In genomic region chr2:69931832-69932595, GRCh38 we compare ENCODE assay signal across 12 cellular contexts. TPM values are rescaled to one million over a fixed set of nuclear protein-coding genes. Genes with fewer than 3 reads are reported as not detected.
DNase-seq lines count a peak whose midpoint lies in the region; ATAC-seq and TF ChIP-seq lines count a peak whose summit lies in the region.
"Had no signal": no experiment of that assay in that cellular context is flagged by ENCODE, and none has a peak within 500 bp of the region (broad histone marks: within the 10 kb centered on the region; RNA-seq: fewer than 3 reads in every experiment).

No MANE protein-coding gene starts in this region.

- H3K27ac Mint-ChIP-seq in activated CD8-positive, alpha-beta memory T cell treated with anti-CD3 and anti-CD28 coated beads, Interleukin-2, amount 10 ng/mL, durations not matched to agents 7 days and 5 days: peak overlapping the region; percentile 62
- H3K27ac Mint-ChIP-seq in endodermal cell: peak overlapping the region; percentile 15
- peak overlapping the region in 1 of 2 donors; percentile 17 for H3K27ac Mint-ChIP-seq in stimulated activated naive CD8-positive, alpha-beta T cell treated with anti-CD3 and anti-CD28 coated beads, Interleukin-15, amount 100 ng/mL, for 72 hours

- H3K9me3 ChIP-seq in RWPE2 (ENCODE audit: severe bottlenecking): no peaks in the 10 kb centered on the region
- H3K9me3 ChIP-seq in endodermal cell (ENCODE audit: control insufficient read depth, low read length): no peaks in the 10 kb centered on the region
- H3K9me3 ChIP-seq: SK-N-SH, testis had no signal

- no peaks in the 10 kb centered on the region for H3K27me3 ChIP-seq in RWPE2 (ENCODE audit: insufficient read depth, poor library complexity, severe bottlenecking)
- H3K27me3 ChIP-seq in endodermal cell (ENCODE audit: control insufficient read depth, insufficient read depth, low read length, poor library complexity, severe bottlenecking): no peaks in the 10 kb centered on the region
- H3K27me3 ChIP-seq: testis had no signal

- H3K4me3 Mint-ChIP-seq in activated CD8-positive, alpha-beta memory T cell treated with anti-CD3 and anti-CD28 coated beads, Interleukin-2, amount 10 ng/mL, durations not matched to agents 7 days and 5 days: no peak overlapping the region
- H3K4me3 Mint-ChIP-seq in endodermal cell: no peak overlapping the region
- peak overlapping the region; percentile 0 to 8 for H3K4me3 Mint-ChIP-seq in stimulated activated naive CD8-positive, alpha-beta T cell treated with anti-CD3 and anti-CD28 coated beads, Interleukin-15, amount 100 ng/mL, for 72 hours

- peaks cover 39% of the 10 kb centered on the region for H3K4me1 Mint-ChIP-seq in activated CD8-positive, alpha-beta memory T cell treated with anti-CD3 and anti-CD28 coated beads, Interleukin-2, amount 10 ng/mL, durations not matched to agents 7 days and 5 days
- peaks cover 24% of the 10 kb centered on the region for H3K4me1 Mint-ChIP-seq in endodermal cell
- H3K4me1 Mint-ChIP-seq in stimulated activated naive CD8-positive, alpha-beta T cell treated with anti-CD3 and anti-CD28 coated beads, Interleukin-15, amount 100 ng/mL, for 72 hours: peaks cover 30% of the 10 kb centered on the region

- no peak for ATAC-seq in activated CD8-positive, alpha-beta memory T cell treated with anti-CD3 and anti-CD28 coated beads, Interleukin-2, amount 10 ng/mL, durations not matched to agents 7 days and 5 days
- ATAC-seq in RWPE2 (ENCODE audit: low read depth) (no peak), GM18873 (IDR thresholded peaks at IDR 0.05; ENCODE audit: low FRiP score, unreplicated experiment) (no peak), GM18511 (IDR thresholded peaks at IDR 0.05; ENCODE audit: unreplicated experiment) (no peak)
- ATAC-seq in stimulated activated naive CD8-positive, alpha-beta T cell treated with anti-CD3 and anti-CD28 coated beads, Interleukin-15, amount 100 ng/mL, for 72 hours: peak; percentile 18

- H3K9me3 Mint-ChIP-seq in activated CD8-positive, alpha-beta memory T cell treated with anti-CD3 and anti-CD28 coated beads, Interleukin-2, amount 10 ng/mL, durations not matched to agents 7 days and 5 days (ENCODE audit: low read depth): no peaks in the 10 kb centered on the region
- H3K9me3 Mint-ChIP-seq in endodermal cell: no peaks in the 10 kb centered on the region
- H3K9me3 Mint-ChIP-seq in stimulated activated naive CD8-positive, alpha-beta T cell treated with anti-CD3 and anti-CD28 coated beads, Interleukin-15, amount 100 ng/mL, for 72 hours: no peaks in the 10 kb centered on the region

- CTCF ChIA-PET in activated CD8-positive, alpha-beta memory T cell treated with anti-CD3 and anti-CD28 coated beads, Interleukin-2, amount 10 ng/mL, durations not matched to agents 7 days and 5 days (lab: Charles Lee): interaction anchor here (1.3 to 1.8 kb wide), 3 partner anchors 9 to 102 kb away, joined by 3 to 5 read pairs (median 3); no protein-coding TSS in a partner anchor

- WGBS in endodermal cell (ENCODE audit: insufficient coverage in 1 of 2, insufficient read length in 1 of 2), 2 experiments: 88 to 90% methylated on average over 4 to 7 of the region's 7 CpGs

- H3K36me3 ChIP-seq in RWPE2 (ENCODE audit: low read depth) (peaks cover 57% of the 10 kb centered on the region), endodermal cell (ENCODE audit: control insufficient read depth, insufficient read depth, low read length) (peaks cover 5% of the 10 kb centered on the region)

- H3K36me3 Mint-ChIP-seq in activated CD8-positive, alpha-beta memory T cell treated with anti-CD3 and anti-CD28 coated beads, Interleukin-2, amount 10 ng/mL, durations not matched to agents 7 days and 5 days: peaks cover 59% of the 10 kb centered on the region
- H3K36me3 Mint-ChIP-seq in endodermal cell (ENCODE audit: low read depth): peaks cover 11% of the 10 kb centered on the region

- H3K4me1 ChIP-seq in RWPE2 (ENCODE audit: insufficient read depth, poor library complexity, severe bottlenecking): peaks cover 36% of the 10 kb centered on the region
- no peaks in the 10 kb centered on the region for H3K4me1 ChIP-seq in endodermal cell (ENCODE audit: control insufficient read depth, insufficient read depth, low read length)
- H3K4me1 ChIP-seq: testis had no signal

- no peak overlapping the region for H3K9ac ChIP-seq in endodermal cell (ENCODE audit: extremely low read depth, low read length, poor library complexity, severe bottlenecking)
- H3K9ac ChIP-seq: SK-N-SH had no signal

- no peaks in the 10 kb centered on the region for H3K27me3 Mint-ChIP-seq in activated CD8-positive, alpha-beta memory T cell treated with anti-CD3 and anti-CD28 coated beads, Interleukin-2, amount 10 ng/mL, durations not matched to agents 7 days and 5 days
- no peaks in the 10 kb centered on the region for H3K27me3 Mint-ChIP-seq in endodermal cell (ENCODE audit: insufficient read depth)
- no peaks in the 10 kb centered on the region for H3K27me3 Mint-ChIP-seq in stimulated activated naive CD8-positive, alpha-beta T cell treated with anti-CD3 and anti-CD28 coated beads, Interleukin-15, amount 100 ng/mL, for 72 hours

- H3K4me3 ChIP-seq in RWPE2 (ENCODE audit: severe bottlenecking): no peak overlapping the region
- no peak overlapping the region for H3K4me3 ChIP-seq in endodermal cell (ENCODE audit: low read length)
- H3K4me3 ChIP-seq: testis had no signal

- DNase-seq in activated CD8-positive, alpha-beta memory T cell treated with anti-CD3 and anti-CD28 coated beads, Interleukin-2, amount 10 ng/mL, durations not matched to agents 7 days and 5 days: no peak
- DNase-seq in activated CD8-positive, alpha-beta memory T cell treated with anti-CD3 and anti-CD28 coated beads for 24 hours: no peak
- DNase-seq in RWPE2 (ENCODE audit: low spot score) (no peak), endodermal cell (no peak), HT-29 (ENCODE audit: low spot score) (no peak)
- no peak for DNase-seq in stimulated activated naive CD8-positive, alpha-beta T cell treated with anti-CD3 and anti-CD28 coated beads, Interleukin-15, amount 100 ng/mL, for 72 hours
- DNase-seq: activated CD4-positive, alpha-beta T cell treated with anti-CD3 and anti-CD28 coated beads, Interleukin-2, amount 50 U/mL, for 48 hours; NCI-H69; SK-N-SH; testis had no signal

- TF ChIP-seq CTCF in RWPE2 (IDR thresholded peaks at IDR 0.05; ENCODE audit: poor library complexity, severe bottlenecking) (no peak), endodermal cell (conservative IDR thresholded peaks at IDR 0.05) (no peak)

- H3K27ac ChIP-seq in RWPE2 (ENCODE audit: poor library complexity, severe bottlenecking) (peak overlapping the region; percentile 78), endodermal cell (ENCODE audit: low read depth, low read length) (no peak overlapping the region)
- H3K27ac ChIP-seq: testis had no signal

RNA-seq across cellular contexts. Expression of gene MXD1, which starts 17.1 kb away (rescaled TPM):
- 10 to 100 TPM; 19.3 to 22.3 TPM for total RNA-seq in activated CD8-positive, alpha-beta memory T cell treated with anti-CD3 and anti-CD28 coated beads, Interleukin-2, amount 10 ng/mL, durations not matched to agents 7 days and 5 days
- total RNA-seq in endodermal cell: 1 to 10 TPM in 1 of 2 donors, under 1 TPM in 1; 0.73 to 5.5 TPM
- polyA plus RNA-seq in endodermal cell (2013, experiment 1 of 2): 5.1 TPM
- 6.1 TPM for polyA plus RNA-seq in endodermal cell (2013, experiment 2 of 2)
- total RNA-seq in HT-29 (2014; rRNA removed; shearing (Covaris generic)): 18.3 and 22.3 TPM in 2 replicates

RNA-seq across cellular contexts. Expression of gene ASPRV1, which starts 29.4 kb away (rescaled TPM):
- 1 to 10 TPM; 1.3 to 1.8 TPM for total RNA-seq in activated CD8-positive, alpha-beta memory T cell treated with anti-CD3 and anti-CD28 coated beads, Interleukin-2, amount 10 ng/mL, durations not matched to agents 7 days and 5 days
- total RNA-seq in endodermal cell: under 1 TPM; 0.84 to 0.91 TPM
- 0.89 TPM for polyA plus RNA-seq in endodermal cell (2013, experiment 1 of 2)
- polyA plus RNA-seq in endodermal cell (2013, experiment 2 of 2): 1.0 TPM
- 1.1 and 2.1 TPM in 2 replicates for total RNA-seq in HT-29 (2014; rRNA removed; shearing (Covaris generic))

RNA-seq across cellular contexts. Expression of gene SNRNP27, which starts 38.3 kb away (rescaled TPM):
- 10 to 100 TPM; 54.6 to 60.0 TPM for total RNA-seq in activated CD8-positive, alpha-beta memory T cell treated with anti-CD3 and anti-CD28 coated beads, Interleukin-2, amount 10 ng/mL, durations not matched to agents 7 days and 5 days
- 10 to 100 TPM; 56.2 to 64.9 TPM for total RNA-seq in endodermal cell
- 58.2 TPM for polyA plus RNA-seq in endodermal cell (2013, experiment 1 of 2)
- polyA plus RNA-seq in endodermal cell (2013, experiment 2 of 2): 53.0 TPM
- 19.2 and 22.4 TPM in 2 replicates for total RNA-seq in HT-29 (2014; rRNA removed; shearing (Covaris generic))

Comparison
In these comparisons a context has a peak if more than half of its experiments do, and no peak if none do; other contexts are left out.
1. H3K4me3 Mint-ChIP-seq: peak in stimulated activated naive CD8-positive, alpha-beta T cell treated with anti-CD3 and anti-CD28 coated beads, Interleukin-15, amount 100 ng/mL, for 72 hours (2 of 2); none in activated CD8-positive, alpha-beta memory T cell treated with anti-CD3 and anti-CD28 coated beads, Interleukin-2, amount 10 ng/mL, durations not matched to agents 7 days and 5 days (single experiment) and endodermal cell (single experiment).